In the genomic region with DNA sequence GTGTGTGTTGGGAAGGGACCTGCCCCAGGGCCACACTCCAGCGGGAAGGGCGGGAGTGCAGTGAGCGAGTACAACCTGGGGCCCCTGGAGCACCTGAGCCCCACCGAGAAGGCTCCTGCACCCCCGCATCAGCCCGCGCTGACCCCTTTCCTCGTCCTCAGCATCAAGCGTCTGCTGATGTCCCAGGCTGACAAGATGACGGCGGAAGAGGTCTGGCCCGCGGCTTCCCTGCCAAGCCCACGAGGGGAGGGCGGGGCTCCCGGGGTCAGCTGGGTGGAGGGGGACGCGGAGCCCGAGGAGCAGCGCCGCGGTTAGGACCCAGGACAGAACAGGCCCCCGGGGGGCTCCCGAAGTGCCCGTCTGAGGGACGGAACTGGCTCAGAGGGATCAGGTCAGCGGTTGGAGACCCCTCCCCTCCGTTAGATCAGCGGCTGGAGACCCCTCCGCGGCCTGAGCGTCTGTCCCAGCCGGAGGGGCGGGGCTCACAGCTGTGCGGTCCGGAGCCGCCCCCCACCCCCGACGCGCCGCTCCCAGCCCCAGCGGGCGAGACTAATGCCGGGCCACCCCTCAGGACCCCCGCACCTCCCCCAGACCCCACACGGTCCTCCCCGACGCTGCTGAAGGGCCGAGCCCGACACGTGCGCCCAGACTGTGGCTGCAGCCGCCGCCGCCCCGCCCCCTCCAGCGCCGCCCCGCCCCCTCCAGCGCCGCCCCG, we compare ENCODE assay signal across 8 cellular contexts. TPM values are rescaled to one million over a fixed set of nuclear protein-coding genes. Genes with fewer than 3 reads are reported as not detected.
DNase-seq lines count a peak whose midpoint lies in the region; ATAC-seq and TF ChIP-seq lines count a peak whose summit lies in the region.

No MANE protein-coding gene starts in this region.

- H3K9me3 ChIP-seq in A673 (ENCODE audit: low read depth, low read length, poor library complexity, severe bottlenecking) (no peaks in the 10 kb centered on the region), colonic mucosa (no peaks in the 10 kb centered on the region), lung (ENCODE audit: control insufficient read depth in 2 of 2, insufficient read depth in 1 of 2, low read length in 1 of 2) (no peaks in the 10 kb centered on the region), thyroid gland (no peaks in the 10 kb centered on the region)

- no peaks in the 10 kb centered on the region for H3K36me3 Mint-ChIP-seq in T-helper 2 cell treated with Interferon-gamma antibody and Interleukin-4, amounts not matched to agents 5 μg/mL and 100 μg/mL, for 36 hours (ENCODE audit: low read depth)

- no peak overlapping the region for H3K27ac Mint-ChIP-seq in T-helper 2 cell treated with Interferon-gamma antibody and Interleukin-4, amounts not matched to agents 5 μg/mL and 100 μg/mL, for 36 hours

- H3K36me3 ChIP-seq in A673 (ENCODE audit: insufficient read depth, low read length, poor library complexity, severe bottlenecking) (no peaks in the 10 kb centered on the region), colonic mucosa (no peaks in the 10 kb centered on the region), lung (ENCODE audit: control insufficient read depth in 2 of 2, insufficient read depth in 2 of 2, low read length in 2 of 2) (peaks cover 0 to 3% of the 10 kb centered on the region in 2 donors), thyroid gland (no peaks in the 10 kb centered on the region)

- no peak for DNase-seq in A673 (ENCODE audit: low spot score)
- peak; percentile 46 for DNase-seq in T-helper 2 cell treated with Interferon-gamma antibody and Interleukin-4, amounts not matched to agents 5 μg/mL and 100 μg/mL, for 36 hours (ENCODE audit: low spot score)
- peak; percentile 67 for DNase-seq in colonic mucosa
- no peak for DNase-seq in lung (ENCODE audit: low spot score)
- DNase-seq in thyroid gland = peak; percentile 68 to 72
- no peak for DNase-seq in NCI-H446 treated with DMSO at 0.1 percent for 48 hours (lab: John Stamatoyannopoulos, UW)

- 3 to 30% methylated on average over 30 to 62 of the region's 62 CpGs for WGBS in lung, 2 donors
- WGBS in thyroid gland, 2 donors = 7% methylated on average over 7 of the region's 62 CpGs; no CpG with 5 or more reads in 1 of the 2 donors

- intact Hi-C loops in A673 (cut with micrococcal nuclease; ENCODE audit: unreplicated experiment) (no loop called here), colonic mucosa (cut with DNase I) (no loop called here), thyroid gland (cut with DNase I) (no loop called here)

- peak; percentile 41 for ATAC-seq in GM21381 (IDR thresholded peaks at IDR 0.05; ENCODE audit: unreplicated experiment)
- ATAC-seq in lung (ENCODE audit: insufficient read depth, low FRiP score) = peak; percentile 37
- no peak for ATAC-seq in GM18870 (IDR thresholded peaks at IDR 0.05; ENCODE audit: unreplicated experiment)

- H3K9ac ChIP-seq in colonic mucosa (ENCODE audit: low read depth in 2 of 2, low read length in 2 of 2) = peak overlapping the region; percentile 9 to 55

- no peaks in the 10 kb centered on the region for H3K27me3 Mint-ChIP-seq in T-helper 2 cell treated with Interferon-gamma antibody and Interleukin-4, amounts not matched to agents 5 μg/mL and 100 μg/mL, for 36 hours (ENCODE audit: low read depth)

- no peak for TF ChIP-seq POLR2A in thyroid gland (IDR thresholded peaks at IDR 0.05)

- peak overlapping the region; percentile 39 for H3K4me3 ChIP-seq in A673 (ENCODE audit: low read depth, low read length, poor library complexity, severe bottlenecking)
- H3K4me3 ChIP-seq in colonic mucosa = peak overlapping the region; percentile 43
- H3K4me3 ChIP-seq in lung = peak overlapping the region; percentile 22
- peak overlapping the region in 1 of 3 donors; percentile 59 for H3K4me3 ChIP-seq in thyroid gland (replicated peaks in 1 of 3)

- no peak for TF ChIP-seq CTCF in A673 (conservative IDR thresholded peaks at IDR 0.05; ENCODE audit: low read depth, low read length)
- TF ChIP-seq CTCF in colonic mucosa (IDR thresholded peaks at IDR 0.05) = no peak
- no peak for TF ChIP-seq CTCF in lung (IDR thresholded peaks at IDR 0.05; ENCODE audit: control extremely low read depth, extremely low read depth)
- no peak for TF ChIP-seq CTCF in thyroid gland (IDR thresholded peaks at IDR 0.05)

- H3K4me1 Mint-ChIP-seq in T-helper 2 cell treated with Interferon-gamma antibody and Interleukin-4, amounts not matched to agents 5 μg/mL and 100 μg/mL, for 36 hours (ENCODE audit: low read depth) = no peaks in the 10 kb centered on the region

- H3K4me1 ChIP-seq in A673 (ENCODE audit: insufficient read depth, low read length, poor library complexity, severe bottlenecking) = peaks cover 4% of the 10 kb centered on the region
- H3K4me1 ChIP-seq in colonic mucosa = peaks cover 4% of the 10 kb centered on the region
- H3K4me1 ChIP-seq in lung (ENCODE audit: control insufficient read depth in 2 of 2, insufficient read depth in 2 of 2, low read length in 2 of 2) = peaks cover 0 to 15% of the 10 kb centered on the region in 2 donors
- H3K4me1 ChIP-seq in thyroid gland = peaks cover 10 to 23% of the 10 kb centered on the region in 2 donors

- CTCF ChIA-PET in A673 (lab: Charles Lee) = no interaction called here

- BruUV-seq in A673 (replicated peaks; lab: Mats Ljungman, UMichigan) = no TSS peak

- H3K27ac ChIP-seq in A673 (ENCODE audit: low read depth, low read length, poor library complexity, severe bottlenecking) (no peak overlapping the region), colonic mucosa (no peak overlapping the region), lung (ENCODE audit: low read depth in 1 of 2, low read length in 1 of 2) (no peak overlapping the region), thyroid gland (no peak overlapping the region)

- H3K27me3 ChIP-seq in A673 (replicated peaks; ENCODE audit: insufficient read depth, low read depth, low read length, poor library complexity) (no peaks in the 10 kb centered on the region), colonic mucosa (no peaks in the 10 kb centered on the region), lung (ENCODE audit: control insufficient read depth, insufficient read depth) (no peaks in the 10 kb centered on the region), thyroid gland (no peaks in the 10 kb centered on the region)

- H3K4me3 Mint-ChIP-seq in T-helper 2 cell treated with Interferon-gamma antibody and Interleukin-4, amounts not matched to agents 5 μg/mL and 100 μg/mL, for 36 hours = peak overlapping the region; percentile 55

- POLR2A ChIA-PET in A673 (lab: Charles Lee; ENCODE audit: low non-redundant PET) = no interaction called here

- no peaks in the 10 kb centered on the region for H3K9me3 Mint-ChIP-seq in T-helper 2 cell treated with Interferon-gamma antibody and Interleukin-4, amounts not matched to agents 5 μg/mL and 100 μg/mL, for 36 hours

RNA-seq across cellular contexts. Expression of a gene that starts 6.7 kb away (rescaled TPM):
- 11.7 and 13.0 TPM in 2 replicates for total RNA-seq in A673 (2021)
- total RNA-seq in colonic mucosa = 10 to 100 TPM; 17.3 to 53.6 TPM
- 10 to 100 TPM in 1 of 2 donors, 1 to 10 TPM in 1; 5.6 to 20.0 TPM for total RNA-seq in lung
- polyA plus RNA-seq in lung = 10 to 100 TPM in 1 of 2 donors, 1 to 10 TPM in 1; 5.8 to 15.2 TPM
- 10 to 100 TPM; 13.0 to 17.5 (median 14.2) TPM for total RNA-seq in thyroid gland

RNA-seq across cellular contexts. Expression of a gene that starts 7.0 kb away (rescaled TPM):
- total RNA-seq in A673 (2021) (362 and 383 TPM in 2 replicates), colonic mucosa (100 to 1,000 TPM; 416 to 553 TPM), lung (100 to 1,000 TPM; 161 to 221 TPM), thyroid gland (100 to 1,000 TPM in 2 of 4 donors, 10 to 100 TPM in 2; 82.2 to 144 (median 106) TPM)
- 100 to 1,000 TPM; 303 to 997 TPM for polyA plus RNA-seq in lung

RNA-seq across cellular contexts. Expression of a gene that starts 7.9 kb away (rescaled TPM):
- 0.47 and 1.7 TPM in 2 replicates for total RNA-seq in A673 (2021)
- total RNA-seq in colonic mucosa = 1 to 10 TPM; 7.1 to 8.4 TPM
- total RNA-seq in lung = 10 to 100 TPM in 1 of 2 donors, 1 to 10 TPM in 1; 8.2 to 35.1 TPM
- 10 to 100 TPM; 15.2 to 20.2 TPM for polyA plus RNA-seq in lung
- 10 to 100 TPM; 14.9 to 27.1 (median 18.3) TPM for total RNA-seq in thyroid gland

RNA-seq across cellular contexts. Expression of a gene that starts 24.5 kb away (rescaled TPM):
- total RNA-seq in A673 (2021) (83.5 and 83.9 TPM in 2 replicates), colonic mucosa (10 to 100 TPM; 50.8 to 53.2 TPM), lung (10 to 100 TPM; 46.5 to 66.8 TPM), thyroid gland (10 to 100 TPM; 41.4 to 60.0 (median 50.2) TPM)
- 10 to 100 TPM; 29.3 to 40.2 TPM for polyA plus RNA-seq in lung

RNA-seq across cellular contexts. Expression of a gene that starts 55.7 kb away (rescaled TPM):
- 10.4 and 12.9 TPM in 2 replicates for total RNA-seq in A673 (2021)
- 1 to 10 TPM; 1.2 to 2.3 TPM for total RNA-seq in colonic mucosa
- total RNA-seq in lung = 10 to 100 TPM; 16.5 to 24.6 TPM
- 1 to 10 TPM; 2.7 to 7.6 TPM for polyA plus RNA-seq in lung
- total RNA-seq in thyroid gland = 10 to 100 TPM in 2 of 4 donors, 1 to 10 TPM in 2; 6.4 to 26.4 (median 14.4) TPM

Comparison
In these comparisons a context has a peak if more than half of its experiments do, and no peak if none do; other contexts are left out.
1. DNase-seq: peak in T-helper 2 cell treated with Interferon-gamma antibody and Interleukin-4, amounts not matched to agents 5 μg/mL and 100 μg/mL, for 36 hours (single experiment), colonic mucosa (single experiment) and thyroid gland (2 of 2); none in A673 (single experiment), lung (single experiment) and NCI-H446 treated with DMSO at 0.1 percent for 48 hours (single experiment).